In genomic region chr4:22884157-22884556, GRCh38 we compare ENCODE assay signal across 21 cellular contexts.
"Had no signal": no experiment of that assay in that cellular context is flagged by ENCODE, and none has a peak within 500 bp of the region (broad histone marks: within the 10 kb centered on the region; RNA-seq: fewer than 3 reads in every experiment).

No MANE protein-coding gene starts in this region.

- DNase-seq: cortex of kidney; effector memory CD4-positive, alpha-beta T cell; esophagus squamous epithelium; foreskin fibroblast; glutamatergic neuron; kidney glomerular epithelial cell; mammary epithelial cell; mucosa of descending colon; naive thymus-derived CD8-positive, alpha-beta T cell; sigmoid colon; stimulated activated CD4-positive, alpha-beta T cell treated with anti-CD3 and anti-CD28 coated beads, Interleukin-2, amount 100 ng/mL, for 24 hours; stimulated activated naive CD4-positive, alpha-beta T cell; stomach; substantia nigra; transverse colon had no signal

- H3K4me3 Mint-ChIP-seq: naive thymus-derived CD8-positive, alpha-beta T cell had no signal

- ATAC-seq: gastroesophageal sphincter; left lobe of liver; mucosa of descending colon; naive thymus-derived CD8-positive, alpha-beta T cell had no signal

- H3K4me1 Mint-ChIP-seq: naive thymus-derived CD8-positive, alpha-beta T cell had no signal

- H3K4me1 ChIP-seq: esophagus squamous epithelium, gastroesophageal sphincter, right atrium auricular region, sigmoid colon, stomach, transverse colon had no signal

- H3K27ac Mint-ChIP-seq: naive thymus-derived CD8-positive, alpha-beta T cell had no signal

- FAIRE-seq: islet of Langerhans had no signal

- H3K36me3 Mint-ChIP-seq: naive thymus-derived CD8-positive, alpha-beta T cell had no signal

- H3K9me3 ChIP-seq: esophagus squamous epithelium, gastroesophageal sphincter, mucosa of descending colon, right atrium auricular region, sigmoid colon, stomach, thoracic aorta, transverse colon had no signal

- H3K27me3 ChIP-seq: esophagus squamous epithelium, gastroesophageal sphincter, right atrium auricular region, sigmoid colon, stomach, transverse colon had no signal

- H3K27ac ChIP-seq: esophagus squamous epithelium, gastroesophageal sphincter, right atrium auricular region, sigmoid colon, skin epidermis, stomach, thoracic aorta, transverse colon had no signal

- H3K36me3 ChIP-seq: esophagus squamous epithelium, gastroesophageal sphincter, right atrium auricular region, sigmoid colon, stomach, thoracic aorta, transverse colon had no signal

- H3K4me3 ChIP-seq: esophagus squamous epithelium, gastroesophageal sphincter, mucosa of descending colon, right atrium auricular region, sigmoid colon, skin epidermis, stomach, thoracic aorta, transverse colon had no signal
